Comparison of ENCODE assay signal across 1 cellular context in the genomic region with DNA sequence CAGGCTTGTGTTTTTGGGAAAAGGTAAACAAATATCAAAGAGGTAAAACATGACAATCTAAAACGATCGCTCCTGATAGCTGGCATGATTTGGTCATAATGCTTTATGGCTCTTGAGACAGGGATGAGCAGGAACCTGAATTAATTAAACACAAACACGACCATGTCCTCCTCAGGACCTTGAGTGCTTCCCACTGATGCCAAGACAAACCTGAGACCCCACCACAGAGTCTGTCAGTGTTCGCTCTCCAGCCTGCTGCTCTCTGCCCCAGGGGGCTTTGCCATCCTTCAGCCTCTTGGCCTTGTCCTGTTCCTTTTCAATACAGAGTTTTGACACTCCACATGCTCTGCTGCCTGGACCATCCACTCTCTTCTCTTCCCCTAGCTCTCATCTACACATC.
TF ChIP-seq lines count a peak whose summit lies in the region.

No MANE protein-coding gene starts in this region.

TF ChIP-seq in K562, 482 proteins besides CTCF, POLR2A, EP300 and RAD21:
- TF ChIP-seq ZNF146 (CRISPR knock-in tag; IDR thresholded peaks at IDR 0.05; ENCODE audit: unreplicated experiment) (no peak), HLTF (IDR thresholded peaks at IDR 0.05) (no peak)
- TF ChIP-seq, protein P1, sequence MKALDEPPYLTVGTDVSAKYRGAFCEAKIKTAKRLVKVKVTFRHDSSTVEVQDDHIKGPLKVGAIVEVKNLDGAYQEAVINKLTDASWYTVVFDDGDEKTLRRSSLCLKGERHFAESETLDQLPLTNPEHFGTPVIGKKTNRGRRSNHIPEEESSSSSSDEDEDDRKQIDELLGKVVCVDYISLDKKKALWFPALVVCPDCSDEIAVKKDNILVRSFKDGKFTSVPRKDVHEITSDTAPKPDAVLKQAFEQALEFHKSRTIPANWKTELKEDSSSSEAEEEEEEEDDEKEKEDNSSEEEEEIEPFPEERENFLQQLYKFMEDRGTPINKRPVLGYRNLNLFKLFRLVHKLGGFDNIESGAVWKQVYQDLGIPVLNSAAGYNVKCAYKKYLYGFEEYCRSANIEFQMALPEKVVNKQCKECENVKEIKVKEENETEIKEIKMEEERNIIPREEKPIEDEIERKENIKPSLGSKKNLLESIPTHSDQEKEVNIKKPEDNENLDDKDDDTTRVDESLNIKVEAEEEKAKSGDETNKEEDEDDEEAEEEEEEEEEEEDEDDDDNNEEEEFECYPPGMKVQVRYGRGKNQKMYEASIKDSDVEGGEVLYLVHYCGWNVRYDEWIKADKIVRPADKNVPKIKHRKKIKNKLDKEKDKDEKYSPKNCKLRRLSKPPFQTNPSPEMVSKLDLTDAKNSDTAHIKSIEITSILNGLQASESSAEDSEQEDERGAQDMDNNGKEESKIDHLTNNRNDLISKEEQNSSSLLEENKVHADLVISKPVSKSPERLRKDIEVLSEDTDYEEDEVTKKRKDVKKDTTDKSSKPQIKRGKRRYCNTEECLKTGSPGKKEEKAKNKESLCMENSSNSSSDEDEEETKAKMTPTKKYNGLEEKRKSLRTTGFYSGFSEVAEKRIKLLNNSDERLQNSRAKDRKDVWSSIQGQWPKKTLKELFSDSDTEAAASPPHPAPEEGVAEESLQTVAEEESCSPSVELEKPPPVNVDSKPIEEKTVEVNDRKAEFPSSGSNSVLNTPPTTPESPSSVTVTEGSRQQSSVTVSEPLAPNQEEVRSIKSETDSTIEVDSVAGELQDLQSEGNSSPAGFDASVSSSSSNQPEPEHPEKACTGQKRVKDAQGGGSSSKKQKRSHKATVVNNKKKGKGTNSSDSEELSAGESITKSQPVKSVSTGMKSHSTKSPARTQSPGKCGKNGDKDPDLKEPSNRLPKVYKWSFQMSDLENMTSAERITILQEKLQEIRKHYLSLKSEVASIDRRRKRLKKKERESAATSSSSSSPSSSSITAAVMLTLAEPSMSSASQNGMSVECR (CRISPR knock-in tag; IDR thresholded peaks at IDR 0.05), result no peak
- TF ChIP-seq, protein P2, sequence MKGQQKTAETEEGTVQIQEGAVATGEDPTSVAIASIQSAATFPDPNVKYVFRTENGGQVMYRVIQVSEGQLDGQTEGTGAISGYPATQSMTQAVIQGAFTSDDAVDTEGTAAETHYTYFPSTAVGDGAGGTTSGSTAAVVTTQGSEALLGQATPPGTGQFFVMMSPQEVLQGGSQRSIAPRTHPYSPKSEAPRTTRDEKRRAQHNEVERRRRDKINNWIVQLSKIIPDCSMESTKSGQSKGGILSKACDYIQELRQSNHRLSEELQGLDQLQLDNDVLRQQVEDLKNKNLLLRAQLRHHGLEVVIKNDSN (CRISPR knock-in tag; IDR thresholded peaks at IDR 0.05), result no peak
- TF ChIP-seq, protein P3, sequence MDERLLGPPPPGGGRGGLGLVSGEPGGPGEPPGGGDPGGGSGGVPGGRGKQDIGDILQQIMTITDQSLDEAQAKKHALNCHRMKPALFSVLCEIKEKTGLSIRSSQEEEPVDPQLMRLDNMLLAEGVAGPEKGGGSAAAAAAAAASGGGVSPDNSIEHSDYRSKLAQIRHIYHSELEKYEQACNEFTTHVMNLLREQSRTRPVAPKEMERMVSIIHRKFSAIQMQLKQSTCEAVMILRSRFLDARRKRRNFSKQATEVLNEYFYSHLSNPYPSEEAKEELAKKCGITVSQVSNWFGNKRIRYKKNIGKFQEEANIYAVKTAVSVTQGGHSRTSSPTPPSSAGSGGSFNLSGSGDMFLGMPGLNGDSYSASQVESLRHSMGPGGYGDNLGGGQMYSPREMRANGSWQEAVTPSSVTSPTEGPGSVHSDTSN (CRISPR knock-in tag; IDR thresholded peaks at IDR 0.05; ENCODE audit: low read depth), result no peak
- TF ChIP-seq, protein P3 (tag; conservative IDR thresholded peaks at IDR 0.05; ENCODE audit: low read depth), result no peak
- TF ChIP-seq, protein P4, sequence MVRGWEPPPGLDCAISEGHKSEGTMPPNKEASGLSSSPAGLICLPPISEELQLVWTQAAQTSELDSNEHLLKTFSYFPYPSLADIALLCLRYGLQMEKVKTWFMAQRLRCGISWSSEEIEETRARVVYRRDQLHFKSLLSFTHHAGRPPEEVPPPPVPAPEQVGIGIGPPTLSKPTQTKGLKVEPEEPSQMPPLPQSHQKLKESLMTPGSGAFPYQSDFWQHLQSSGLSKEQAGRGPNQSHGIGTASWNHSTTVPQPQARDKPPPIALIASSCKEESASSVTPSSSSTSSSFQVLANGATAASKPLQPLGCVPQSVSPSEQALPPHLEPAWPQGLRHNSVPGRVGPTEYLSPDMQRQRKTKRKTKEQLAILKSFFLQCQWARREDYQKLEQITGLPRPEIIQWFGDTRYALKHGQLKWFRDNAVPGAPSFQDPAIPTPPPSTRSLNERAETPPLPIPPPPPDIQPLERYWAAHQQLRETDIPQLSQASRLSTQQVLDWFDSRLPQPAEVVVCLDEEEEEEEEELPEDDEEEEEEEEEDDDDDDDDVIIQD (CRISPR knock-in tag; IDR thresholded peaks at IDR 0.05), result no peak
TF ChIP-seq in K562: peak in this region for 0.
